In genomic region chr1:196655494-196655893, GRCh38 we compare ENCODE assay signal across 19 cellular contexts. TPM values are rescaled to one million over a fixed set of nuclear protein-coding genes. Genes with fewer than 3 reads are reported as not detected.
"Had no signal": no experiment of that assay in that cellular context is flagged by ENCODE, and none has a peak within 500 bp of the region (broad histone marks: within the 10 kb centered on the region; RNA-seq: fewer than 3 reads in every experiment).

No MANE protein-coding gene starts in this region.

- FAIRE-seq: keratinocyte had no signal

- H3K36me3 ChIP-seq: left lung had no signal

- ATAC-seq: left lung; natural killer cell treated with Interleukin-12 subunit alpha and Interleukin-12 subunit beta and Interleukin-15 and Interleukin-18, amount 100 ng/mL, for 72 hours; stimulated activated naive B cell treated with anti-CD40 and anti-IgM and Interleukin-4, amounts not matched to agents 10 μg/mL and 1 μg/mL and 100 μg/mL, for 72 hours; T-cell had no signal

- H3K9me3 ChIP-seq: left lung, SK-N-SH, tibial nerve had no signal

- H3K27ac ChIP-seq: hepatocyte, left lung had no signal

- DNase-seq: activated CD4-positive, CD25-positive, alpha-beta regulatory T cell treated with anti-CD3 and anti-CD28 coated beads, Interleukin-2, amount 50 U/mL, for 72 hours; activated naive CD4-positive, alpha-beta T cell; activated naive CD8-positive, alpha-beta T cell treated with anti-CD3 and anti-CD28 coated beads, Interleukin-2, amount 10 ng/mL, durations not matched to agents 7 days and 5 days; anterior cingulate cortex; cerebellar nuclear complex; erythroblast; left lung; mesenchymal stem cell; occipital lobe; SK-N-SH; stimulated activated CD4-positive, alpha-beta T cell treated with anti-CD3 and anti-CD28 coated beads, Interleukin-2, amount 100 ng/mL, for 48 hours; stimulated activated naive B cell treated with anti-CD40 and anti-IgM and Interleukin-4, amounts not matched to agents 10 μg/mL and 1 μg/mL and 100 μg/mL, for 72 hours; T-cell had no signal

- H3K4me1 Mint-ChIP-seq: stimulated activated naive B cell treated with anti-CD40 and anti-IgM and Interleukin-4, amounts not matched to agents 10 μg/mL and 1 μg/mL and 100 μg/mL, for 72 hours had no signal

- H3K9ac ChIP-seq: SK-N-SH had no signal

- H3K36me3 Mint-ChIP-seq: activated naive CD8-positive, alpha-beta T cell treated with anti-CD3 and anti-CD28 coated beads, Interleukin-2, amount 10 ng/mL, durations not matched to agents 7 days and 5 days; natural killer cell treated with Interleukin-12 subunit alpha and Interleukin-12 subunit beta and Interleukin-15 and Interleukin-18, amount 100 ng/mL, for 72 hours; stimulated activated naive B cell treated with anti-CD40 and anti-IgM and Interleukin-4, amounts not matched to agents 10 μg/mL and 1 μg/mL and 100 μg/mL, for 72 hours; T-cell had no signal

- H3K27me3 Mint-ChIP-seq: natural killer cell treated with Interleukin-12 subunit alpha and Interleukin-12 subunit beta and Interleukin-15 and Interleukin-18, amount 100 ng/mL, for 72 hours; stimulated activated naive B cell treated with anti-CD40 and anti-IgM and Interleukin-4, amounts not matched to agents 10 μg/mL and 1 μg/mL and 100 μg/mL, for 72 hours; T-cell had no signal

- H3K4me3 ChIP-seq: hepatocyte, left lung had no signal

- H3K4me3 Mint-ChIP-seq: activated naive CD8-positive, alpha-beta T cell treated with anti-CD3 and anti-CD28 coated beads, Interleukin-2, amount 10 ng/mL, durations not matched to agents 7 days and 5 days; activated T-helper 1 cell treated with anti-CD3 and anti-CD28 coated beads, Interleukin-12 subunit alpha, Interleukin-12 subunit beta, Interleukin-2, Interleukin-4 antibody, amounts not matched to agents 30 ng/mL and 10 ng/mL and 1 ng/mL, durations not matched to agents 14 hours and 24 hours and 36 hours; natural killer cell treated with Interleukin-12 subunit alpha and Interleukin-12 subunit beta and Interleukin-15 and Interleukin-18, amount 100 ng/mL, for 72 hours; stimulated activated naive B cell treated with anti-CD40 and anti-IgM and Interleukin-4, amounts not matched to agents 10 μg/mL and 1 μg/mL and 100 μg/mL, for 72 hours; T-cell had no signal

- H3K4me2 ChIP-seq: hepatocyte, SK-N-SH had no signal

- H3K27me3 ChIP-seq: hepatocyte, left lung, tibial nerve had no signal

- H3K9me3 Mint-ChIP-seq: activated naive CD8-positive, alpha-beta T cell treated with anti-CD3 and anti-CD28 coated beads, Interleukin-2, amount 10 ng/mL, durations not matched to agents 7 days and 5 days; activated T-helper 1 cell treated with anti-CD3 and anti-CD28 coated beads, Interleukin-12 subunit alpha, Interleukin-12 subunit beta, Interleukin-2, Interleukin-4 antibody, amounts not matched to agents 30 ng/mL and 10 ng/mL and 1 ng/mL, durations not matched to agents 14 hours and 24 hours and 36 hours; natural killer cell treated with Interleukin-12 subunit alpha and Interleukin-12 subunit beta and Interleukin-15 and Interleukin-18, amount 100 ng/mL, for 72 hours; stimulated activated naive B cell treated with anti-CD40 and anti-IgM and Interleukin-4, amounts not matched to agents 10 μg/mL and 1 μg/mL and 100 μg/mL, for 72 hours; T-cell had no signal

- H3K27ac Mint-ChIP-seq: activated naive CD8-positive, alpha-beta T cell treated with anti-CD3 and anti-CD28 coated beads, Interleukin-2, amount 10 ng/mL, durations not matched to agents 7 days and 5 days; activated T-helper 1 cell treated with anti-CD3 and anti-CD28 coated beads, Interleukin-12 subunit alpha, Interleukin-12 subunit beta, Interleukin-2, Interleukin-4 antibody, amounts not matched to agents 30 ng/mL and 10 ng/mL and 1 ng/mL, durations not matched to agents 14 hours and 24 hours and 36 hours; natural killer cell treated with Interleukin-12 subunit alpha and Interleukin-12 subunit beta and Interleukin-15 and Interleukin-18, amount 100 ng/mL, for 72 hours; stimulated activated naive B cell treated with anti-CD40 and anti-IgM and Interleukin-4, amounts not matched to agents 10 μg/mL and 1 μg/mL and 100 μg/mL, for 72 hours had no signal

RNA-seq across cellular contexts. Expression of gene KCNT2, which starts 47.3 kb away (rescaled TPM):
- total RNA-seq: activated CD8-positive, alpha-beta memory T cell treated with anti-CD3 and anti-CD28 coated beads for 36 hours; activated naive CD8-positive, alpha-beta T cell treated with anti-CD3 and anti-CD28 coated beads, Interleukin-2, amount 10 ng/mL, durations not matched to agents 7 days and 5 days; activated T-helper 1 cell treated with anti-CD3 and anti-CD28 coated beads, Interleukin-12 subunit alpha, Interleukin-12 subunit beta, Interleukin-2, Interleukin-4 antibody, amounts not matched to agents 30 ng/mL and 10 ng/mL and 1 ng/mL, durations not matched to agents 14 hours and 24 hours and 36 hours; natural killer cell treated with Interleukin-12 subunit alpha and Interleukin-12 subunit beta and Interleukin-15 and Interleukin-18, amount 100 ng/mL, for 72 hours had no signal
- polyA plus RNA-seq: keratinocyte had no signal
